Comparison of ENCODE assay signal across 8 cellular contexts in genomic region chr12:95815635-95816212, GRCh38. TPM values are rescaled to one million over a fixed set of nuclear protein-coding genes. Genes with fewer than 3 reads are reported as not detected.
DNase-seq lines count a peak whose midpoint lies in the region; ATAC-seq lines count a peak whose summit lies in the region.

No MANE protein-coding gene starts in this region.

- DNase-seq in NCI-H510A treated with DMSO at 0.1 percent for 48 hours (lab: John Stamatoyannopoulos, UW) (peak; percentile 19), NCI-H510A (lab: John Stamatoyannopoulos, UW) (no peak), NCI-H524 treated with DMSO at 0.1 percent for 48 hours (lab: John Stamatoyannopoulos, UW) (peak; percentile 17), cerebellum (ENCODE audit: low spot score) (peak; percentile 6), mesendoderm (peak; percentile 39), ecto neural progenitor cell (ENCODE audit: low spot score) (no peak)
- DNase-seq in T-helper 2 cell treated with Interferon-gamma antibody and Interleukin-4, amounts not matched to agents 5 μg/mL and 100 μg/mL, for 36 hours (ENCODE audit: low spot score) = no peak

- H3K4me3 ChIP-seq in mesendoderm (ENCODE audit: low read length) = no peak overlapping the region

- no peaks in the 10 kb centered on the region for H3K4me1 ChIP-seq in mesendoderm (ENCODE audit: control insufficient read depth, low read depth, low read length)

- no peak overlapping the region for H2AK5ac ChIP-seq in mesendoderm (ENCODE audit: low read length)

- no peak overlapping the region for H2BK15ac ChIP-seq in mesendoderm (replicated peaks; ENCODE audit: low read depth)

- no peak overlapping the region for H3K4me3 Mint-ChIP-seq in T-helper 2 cell treated with Interferon-gamma antibody and Interleukin-4, amounts not matched to agents 5 μg/mL and 100 μg/mL, for 36 hours

- ATAC-seq in GM18502 (IDR thresholded peaks at IDR 0.05; ENCODE audit: poor library complexity, unreplicated experiment) = no peak

- H3K27me3 ChIP-seq in mesendoderm (ENCODE audit: insufficient read depth, low read length, poor library complexity) = no peaks in the 10 kb centered on the region

- peaks cover 21% of the 10 kb centered on the region for H3K27me3 Mint-ChIP-seq in T-helper 2 cell treated with Interferon-gamma antibody and Interleukin-4, amounts not matched to agents 5 μg/mL and 100 μg/mL, for 36 hours (ENCODE audit: low read depth)

- no peak overlapping the region for H3K4me2 ChIP-seq in mesendoderm (ENCODE audit: low read length)

- no peak overlapping the region for H3K23ac ChIP-seq in mesendoderm (ENCODE audit: low read length)

- no peak overlapping the region for H3K27ac Mint-ChIP-seq in T-helper 2 cell treated with Interferon-gamma antibody and Interleukin-4, amounts not matched to agents 5 μg/mL and 100 μg/mL, for 36 hours

- H3K4ac ChIP-seq in mesendoderm (ENCODE audit: low read depth, low read length) = no peak overlapping the region

- H3K9ac ChIP-seq in mesendoderm (ENCODE audit: low read length) = no peak overlapping the region

- H3K4me1 Mint-ChIP-seq in T-helper 2 cell treated with Interferon-gamma antibody and Interleukin-4, amounts not matched to agents 5 μg/mL and 100 μg/mL, for 36 hours (ENCODE audit: low read depth) = no peaks in the 10 kb centered on the region

- no peak overlapping the region for H4K5ac ChIP-seq in mesendoderm (ENCODE audit: low read length)

- no peak overlapping the region for H3K56ac ChIP-seq in mesendoderm (ENCODE audit: low read length)

- H3K9me3 Mint-ChIP-seq in T-helper 2 cell treated with Interferon-gamma antibody and Interleukin-4, amounts not matched to agents 5 μg/mL and 100 μg/mL, for 36 hours = no peaks in the 10 kb centered on the region

- no peaks in the 10 kb centered on the region for H3K36me3 ChIP-seq in mesendoderm (ENCODE audit: control insufficient read depth, insufficient read depth, low read length)

- H3K18ac ChIP-seq in mesendoderm (ENCODE audit: low read length) = no peak overlapping the region

- no peaks in the 10 kb centered on the region for H3K79me1 ChIP-seq in mesendoderm (ENCODE audit: low read length)

- no peak overlapping the region for H2BK5ac ChIP-seq in mesendoderm (ENCODE audit: low read length)

- no peaks in the 10 kb centered on the region for H3K36me3 Mint-ChIP-seq in T-helper 2 cell treated with Interferon-gamma antibody and Interleukin-4, amounts not matched to agents 5 μg/mL and 100 μg/mL, for 36 hours (ENCODE audit: low read depth)

- H4K8ac ChIP-seq in mesendoderm (ENCODE audit: low read depth, low read length) = no peak overlapping the region

- whole genome bisulfite sequencing in mesendoderm (ENCODE audit: extremely low coverage, insufficient coverage, low lambda C conversion rate) = no CpG with 5 or more reads among the region's 5 CpGs

- no peaks in the 10 kb centered on the region for H3K79me2 ChIP-seq in mesendoderm (ENCODE audit: control insufficient read depth, insufficient read depth, low read length)

- H3K27ac ChIP-seq in mesendoderm (ENCODE audit: low read depth, low read length) = no peak overlapping the region

- no peak overlapping the region for H2BK120ac ChIP-seq in mesendoderm (ENCODE audit: low read depth, low read length)

RNA-seq across cellular contexts. Expression of gene NTN4, which starts 25.2 kb away (rescaled TPM):
- total RNA-seq in cerebellum = 10.9 TPM
- polyA plus RNA-seq in mesendoderm (2013, experiment 1 of 2) = 0.73 TPM
- 0.70 TPM for polyA plus RNA-seq in mesendoderm (2013, experiment 2 of 2)

RNA-seq across cellular contexts. Expression of gene SNRPF, which starts 43.0 kb away (rescaled TPM):
- 26.8 TPM for total RNA-seq in cerebellum
- polyA plus RNA-seq in mesendoderm (2013, experiment 1 of 2) = 177 TPM
- 171 TPM for polyA plus RNA-seq in mesendoderm (2013, experiment 2 of 2)

Comparison
In these comparisons a context has a peak if more than half of its experiments do, and no peak if none do; other contexts are left out.
1. DNase-seq: peak in NCI-H510A treated with DMSO at 0.1 percent for 48 hours (single experiment), NCI-H524 treated with DMSO at 0.1 percent for 48 hours (single experiment), cerebellum (single experiment) and mesendoderm (single experiment); none in NCI-H510A (single experiment), ecto neural progenitor cell (single experiment) and T-helper 2 cell treated with Interferon-gamma antibody and Interleukin-4, amounts not matched to agents 5 μg/mL and 100 μg/mL, for 36 hours (single experiment).